12 cellular contexts compared by ENCODE assay signal in genomic region chr2:181036445-181036844, GRCh38. TPM values are rescaled to one million over a fixed set of nuclear protein-coding genes. Genes with fewer than 3 reads are reported as not detected.
DNase-seq lines count a peak whose midpoint lies in the region; ATAC-seq and TF ChIP-seq lines count a peak whose summit lies in the region.
"Had no signal": no experiment of that assay in that cellular context is flagged by ENCODE, and none has a peak within 500 bp of the region (broad histone marks: within the 10 kb centered on the region; RNA-seq: fewer than 3 reads in every experiment).

No MANE protein-coding gene starts in this region.

- DNase-seq in activated CD4-positive, alpha-beta memory T cell treated with anti-CD3 and anti-CD28 coated beads, Interleukin-2, amount 10 ng/mL, durations not matched to agents 7 days and 5 days, result peak; percentile 18
- no peak for DNase-seq in SW 1271 (lab: John Stamatoyannopoulos, UW)
- no peak for DNase-seq in GM13976 (ENCODE audit: low spot score)
- no peak for DNase-seq in activated CD4-positive, alpha-beta T cell treated with anti-CD3 and anti-CD28 coated beads, Interleukin-2, amount 10 ng/mL, durations not matched to agents 7 days and 5 days
- no peak for DNase-seq in dermis blood vessel endothelial cell
- DNase-seq: kidney glomerular epithelial cell; NCI-H524 treated with DMSO at 0.1 percent for 48 hours; stimulated activated CD4-positive, alpha-beta T cell treated with anti-CD3 and anti-CD28 coated beads, Interleukin-1b, Interleukin-23, amount 100 ng/mL, for 48 hours had no signal

- peaks cover 9% of the 10 kb centered on the region for H3K36me3 Mint-ChIP-seq in activated CD4-positive, alpha-beta memory T cell treated with anti-CD3 and anti-CD28 coated beads, Interleukin-2, amount 10 ng/mL, durations not matched to agents 7 days and 5 days (ENCODE audit: low read depth)
- peaks cover 7% of the 10 kb centered on the region for H3K36me3 Mint-ChIP-seq in activated CD4-positive, alpha-beta T cell treated with anti-CD3 and anti-CD28 coated beads, Interleukin-2, amount 10 ng/mL, durations not matched to agents 7 days and 5 days (ENCODE audit: low read depth)

- peak; percentile 58 for ATAC-seq in GM18502 (IDR thresholded peaks at IDR 0.05; ENCODE audit: poor library complexity, unreplicated experiment)
- ATAC-seq in GM19467 (IDR thresholded peaks at IDR 0.05; ENCODE audit: unreplicated experiment), result peak; percentile 62
- ATAC-seq in HG03045 (IDR thresholded peaks at IDR 0.05; ENCODE audit: unreplicated experiment), result peak; percentile 28

- CTCF ChIA-PET in activated CD4-positive, alpha-beta memory T cell treated with anti-CD3 and anti-CD28 coated beads, Interleukin-2, amount 10 ng/mL, durations not matched to agents 7 days and 5 days (lab: Charles Lee), result no interaction called here
- CTCF ChIA-PET in activated CD4-positive, alpha-beta T cell treated with anti-CD3 and anti-CD28 coated beads, Interleukin-2, amount 10 ng/mL, durations not matched to agents 7 days and 5 days (lab: Charles Lee), result no interaction called here

- no peaks in the 10 kb centered on the region for H3K27me3 Mint-ChIP-seq in activated CD4-positive, alpha-beta memory T cell treated with anti-CD3 and anti-CD28 coated beads, Interleukin-2, amount 10 ng/mL, durations not matched to agents 7 days and 5 days
- no peaks in the 10 kb centered on the region for H3K27me3 Mint-ChIP-seq in activated CD4-positive, alpha-beta T cell treated with anti-CD3 and anti-CD28 coated beads, Interleukin-2, amount 10 ng/mL, durations not matched to agents 7 days and 5 days
- H3K27me3 Mint-ChIP-seq: brain had no signal

- in situ Hi-C loops in GM13976 (cut with MboI; ENCODE audit: low sequenced_read_pairs, unreplicated experiment), result no loop called here

- peaks cover 29% of the 10 kb centered on the region for H3K4me1 Mint-ChIP-seq in activated CD4-positive, alpha-beta memory T cell treated with anti-CD3 and anti-CD28 coated beads, Interleukin-2, amount 10 ng/mL, durations not matched to agents 7 days and 5 days
- peaks cover 21% of the 10 kb centered on the region for H3K4me1 Mint-ChIP-seq in activated CD4-positive, alpha-beta T cell treated with anti-CD3 and anti-CD28 coated beads, Interleukin-2, amount 10 ng/mL, durations not matched to agents 7 days and 5 days

- H3K9me3 Mint-ChIP-seq in activated CD4-positive, alpha-beta memory T cell treated with anti-CD3 and anti-CD28 coated beads, Interleukin-2, amount 10 ng/mL, durations not matched to agents 7 days and 5 days, result no peaks in the 10 kb centered on the region
- H3K9me3 Mint-ChIP-seq in activated CD4-positive, alpha-beta T cell treated with anti-CD3 and anti-CD28 coated beads, Interleukin-2, amount 10 ng/mL, durations not matched to agents 7 days and 5 days, result no peaks in the 10 kb centered on the region

- POLR2A ChIA-PET in activated CD4-positive, alpha-beta memory T cell treated with anti-CD3 and anti-CD28 coated beads, Interleukin-2, amount 10 ng/mL, durations not matched to agents 7 days and 5 days (lab: Charles Lee), result interaction anchor here (1.5 kb wide), 1 partner anchor 56 kb away, joined by 10 read pairs; the partner anchor contains the start of gene UBE2E3
- POLR2A ChIA-PET in activated CD4-positive, alpha-beta T cell treated with anti-CD3 and anti-CD28 coated beads, Interleukin-2, amount 10 ng/mL, durations not matched to agents 7 days and 5 days (lab: Charles Lee), result no interaction called here

- no peak overlapping the region for H3K4me3 Mint-ChIP-seq in activated CD4-positive, alpha-beta memory T cell treated with anti-CD3 and anti-CD28 coated beads, Interleukin-2, amount 10 ng/mL, durations not matched to agents 7 days and 5 days
- no peak overlapping the region for H3K4me3 Mint-ChIP-seq in activated CD4-positive, alpha-beta T cell treated with anti-CD3 and anti-CD28 coated beads, Interleukin-2, amount 10 ng/mL, durations not matched to agents 7 days and 5 days
- H3K4me3 Mint-ChIP-seq: brain had no signal

- H3K27ac Mint-ChIP-seq in activated CD4-positive, alpha-beta memory T cell treated with anti-CD3 and anti-CD28 coated beads, Interleukin-2, amount 10 ng/mL, durations not matched to agents 7 days and 5 days, result no peak overlapping the region
- H3K27ac Mint-ChIP-seq in activated CD4-positive, alpha-beta T cell treated with anti-CD3 and anti-CD28 coated beads, Interleukin-2, amount 10 ng/mL, durations not matched to agents 7 days and 5 days, result no peak overlapping the region
- H3K27ac Mint-ChIP-seq: brain had no signal

- no peak for TF ChIP-seq CTCF in GM13976 (IDR thresholded peaks at IDR 0.05; ENCODE audit: borderline replicate concordance, control extremely low read depth, extremely low read depth, insufficient read depth, missing control alignments)

RNA-seq across cellular contexts. Expression of gene UBE2E3, which starts 56.0 kb away (rescaled TPM):
- 10 to 100 TPM; 42.1 to 42.5 TPM for total RNA-seq in activated CD4-positive, alpha-beta memory T cell treated with anti-CD3 and anti-CD28 coated beads, Interleukin-2, amount 10 ng/mL, durations not matched to agents 7 days and 5 days
- total RNA-seq in activated CD4-positive, alpha-beta T cell treated with anti-CD3 and anti-CD28 coated beads, Interleukin-2, amount 10 ng/mL, durations not matched to agents 7 days and 5 days, result 10 to 100 TPM; 33.3 to 41.7 TPM
- total RNA-seq in dermis blood vessel endothelial cell, result 51.9 and 75.2 TPM in 2 replicates
